1 cellular context compared by ENCODE assay signal in genomic region chr11:10294289-10294953, GRCh38.
TF ChIP-seq lines count a peak whose summit lies in the region.

No MANE protein-coding gene starts in this region.

TF ChIP-seq in H1, 55 proteins besides CTCF, POLR2A, EP300 and RAD21:
- TF ChIP-seq BACH1 (IDR thresholded peaks at IDR 0.05; ENCODE audit: low read length) (no peak), GABPA (IDR thresholded peaks at IDR 0.05; ENCODE audit: borderline replicate concordance, insufficient read depth, low read length) (no peak), SRF (IDR thresholded peaks at IDR 0.05; ENCODE audit: low read depth, low read length) (no peak), CEBPB (IDR thresholded peaks at IDR 0.05; ENCODE audit: low read depth, low read length) (peak; percentile 87), GTF2F1 (IDR thresholded peaks at IDR 0.05; ENCODE audit: borderline replicate concordance, low read depth, low read length) (no peak), TAF1 (IDR thresholded peaks at IDR 0.05; ENCODE audit: low read depth, low read length) (0 out of 2 replicates have a peak, but pooled peaks have one; percentile 5), TAF7 (optimal IDR thresholded peaks at IDR 0.05; ENCODE audit: borderline replicate concordance, low read depth, low read length) (no peak), TEAD4 (IDR thresholded peaks at IDR 0.05; ENCODE audit: low read depth, low read length) (no peak), TCF12 (IDR thresholded peaks at IDR 0.05; ENCODE audit: low read depth, low read length) (no peak), SIX5 (IDR thresholded peaks at IDR 0.05; ENCODE audit: low read depth, low read length) (no peak), KDM4A (IDR thresholded peaks at IDR 0.05; ENCODE audit: low read depth, low read length, severe bottlenecking) (peak; percentile 29), CHD7 (IDR thresholded peaks at IDR 0.05; ENCODE audit: insufficient replicate concordance, low read length) (no peak), SIRT6 (IDR thresholded peaks at IDR 0.05; ENCODE audit: low read length) (no peak), CREB1 (IDR thresholded peaks at IDR 0.05) (no peak), SIN3A (conservative IDR thresholded peaks at IDR 0.05 in 1 of 2, IDR thresholded peaks at IDR 0.05 in 1 of 2; ENCODE audit: low read depth in 1 of 2, low read length in 2 of 2) (no peak; a peak in 1 of 4 replicates), ZNF274 (IDR thresholded peaks at IDR 0.05; ENCODE audit: borderline replicate concordance, extremely low read depth, low read length) (no peak), ATF2 (IDR thresholded peaks at IDR 0.05; ENCODE audit: low read length) (no peak), SP2 (IDR thresholded peaks at IDR 0.05; ENCODE audit: low read length) (no peak), USF2 (IDR thresholded peaks at IDR 0.05; ENCODE audit: low read length) (no peak), KDM5A (IDR thresholded peaks at IDR 0.05; ENCODE audit: low read length) (no peak), POU5F1 (IDR thresholded peaks at IDR 0.05; ENCODE audit: low read depth, low read length) (no peak), CBX8 (IDR thresholded peaks at IDR 0.05; ENCODE audit: borderline replicate concordance, low read depth, low read length) (no peak), POLR2AphosphoS5 (IDR thresholded peaks at IDR 0.05; ENCODE audit: low read depth, low read length) (no peak), TBP (IDR thresholded peaks at IDR 0.05; ENCODE audit: low read depth, low read length) (no peak), HDAC6 (IDR thresholded peaks at IDR 0.05; ENCODE audit: low read depth, low read length) (no peak), RNF2 (IDR thresholded peaks at IDR 0.05; ENCODE audit: borderline replicate concordance, low read depth, low read length, missing control alignments, poor library complexity, severe bottlenecking) (no peak), SAP30 (IDR thresholded peaks at IDR 0.05; ENCODE audit: insufficient read depth, insufficient replicate concordance, low read length) (no peak), KDM1A (IDR thresholded peaks at IDR 0.05; ENCODE audit: borderline replicate concordance, low read length) (no peak), EGR1 (IDR thresholded peaks at IDR 0.05; ENCODE audit: borderline replicate concordance, low read depth, low read length) (peak; percentile 26; the same call in 1 of the 2 replicates), JUN (IDR thresholded peaks at IDR 0.05; ENCODE audit: low read depth, low read length) (no peak), CHD2 (IDR thresholded peaks at IDR 0.05; ENCODE audit: low read length) (no peak), RXRA (IDR thresholded peaks at IDR 0.05; ENCODE audit: insufficient read depth, low read depth, low read length) (no peak), SP4 (IDR thresholded peaks at IDR 0.05; ENCODE audit: low read length) (no peak), YY1 (IDR thresholded peaks at IDR 0.05; ENCODE audit: low read depth, low read length) (no peak), BRCA1 (IDR thresholded peaks at IDR 0.05; ENCODE audit: low read depth, low read length) (no peak), ASH2L (IDR thresholded peaks at IDR 0.05; ENCODE audit: low read length) (peak; percentile 79), SUZ12 (IDR thresholded peaks at IDR 0.05; ENCODE audit: low read length) (no peak; the same call in 1 of the 2 replicates), BCL11A (IDR thresholded peaks at IDR 0.05; ENCODE audit: low read depth in 2 of 2, low read length in 2 of 2) (no peak), RFX5 (IDR thresholded peaks at IDR 0.05; ENCODE audit: borderline replicate concordance, low read depth, low read length) (no peak), JUND (IDR thresholded peaks at IDR 0.05; ENCODE audit: low read length) (no peak), FOSL1 (IDR thresholded peaks at IDR 0.05; ENCODE audit: insufficient read depth, low read depth, low read length) (no peak), CHD1 (IDR thresholded peaks at IDR 0.05; ENCODE audit: low read depth, low read length) (no peak), MAX (IDR thresholded peaks at IDR 0.05) (peak; percentile 56; the same call in 1 of the 2 replicates), RBBP5 (IDR thresholded peaks at IDR 0.05; ENCODE audit: borderline replicate concordance, low read depth, low read length) (no peak), NRF1 (IDR thresholded peaks at IDR 0.05; ENCODE audit: low read depth, low read length) (no peak), ATF3 (IDR thresholded peaks at IDR 0.05; ENCODE audit: insufficient read depth, low read depth, low read length) (no peak), HDAC2 (IDR thresholded peaks at IDR 0.05; ENCODE audit: borderline replicate concordance in 1 of 2, low read depth in 2 of 2, low read length in 2 of 2) (no peak; a peak in 1 of 4 replicates), NANOG (IDR thresholded peaks at IDR 0.05; ENCODE audit: insufficient read depth, low read depth, low read length, poor library complexity, severe bottlenecking) (no peak), EZH2 (IDR thresholded peaks at IDR 0.05; ENCODE audit: low read depth, low read length, severe bottlenecking) (no peak), PHF8 (conservative IDR thresholded peaks at IDR 0.05; ENCODE audit: low read depth, low read length) (peak; percentile 63), MAFK (IDR thresholded peaks at IDR 0.05; ENCODE audit: low read depth, low read length) (no peak), E2F6 (IDR thresholded peaks at IDR 0.05) (peak; percentile 78), SP1 (IDR thresholded peaks at IDR 0.05; ENCODE audit: low read depth, low read length) (no peak), CBX5 (IDR thresholded peaks at IDR 0.05; ENCODE audit: low read depth, low read length) (no peak), CTBP2 (IDR thresholded peaks at IDR 0.05; ENCODE audit: borderline replicate concordance, insufficient read depth, insufficient read length, low read length) (peak; percentile 13)
